8 cellular contexts compared by ENCODE assay signal in the genomic region with DNA sequence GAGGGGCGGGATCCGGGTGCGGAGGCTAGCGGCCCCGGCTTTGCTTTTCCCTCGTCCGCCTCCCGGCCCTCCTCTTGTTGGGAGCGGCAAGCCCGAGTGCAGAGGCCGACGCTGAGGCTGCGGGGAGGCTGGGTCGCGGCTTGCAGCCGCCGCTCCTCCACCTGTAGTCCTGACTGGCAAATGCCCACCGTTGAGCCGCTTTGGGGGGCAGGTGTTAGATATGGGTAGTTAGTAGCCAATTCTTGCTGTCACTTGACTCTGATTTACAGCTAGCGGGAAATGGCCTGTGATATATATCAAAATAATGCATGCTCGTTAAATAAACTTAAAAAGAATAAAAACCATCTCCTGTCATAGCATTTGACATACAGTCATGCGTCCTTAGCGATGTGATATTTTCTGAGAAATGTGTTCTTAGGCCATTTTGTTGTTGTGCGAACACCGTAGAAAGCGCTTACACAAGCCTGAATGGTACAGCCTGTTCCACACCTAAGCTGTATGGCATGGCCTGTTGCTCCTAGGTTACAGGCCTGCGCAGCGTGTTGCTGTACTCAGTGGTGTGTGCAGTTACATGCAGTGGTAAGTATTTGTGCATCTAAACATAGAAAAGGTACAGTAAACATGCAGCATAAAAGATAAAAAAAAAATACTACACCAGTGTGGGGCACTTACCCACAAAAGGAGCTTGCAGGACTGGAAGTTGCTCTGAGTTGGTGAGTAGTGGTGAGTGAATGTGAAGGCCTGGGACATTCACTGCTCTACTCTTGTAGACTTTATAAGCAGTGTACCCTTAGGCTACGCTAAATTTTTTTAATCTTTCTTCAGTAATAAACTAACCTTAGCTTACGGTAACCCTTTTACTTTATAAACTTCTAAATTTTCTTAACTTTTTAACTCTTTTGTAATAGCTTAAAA. TPM values are rescaled to one million over a fixed set of nuclear protein-coding genes. Genes with fewer than 3 reads are reported as not detected.
DNase-seq lines count a peak whose midpoint lies in the region; ATAC-seq and TF ChIP-seq lines count a peak whose summit lies in the region.

No MANE protein-coding gene starts in this region.

- POLR2A ChIA-PET in CD8-positive, alpha-beta T cell (lab: Charles Lee): interaction anchor here (0.6 to 2.7 kb wide), 12 partner anchors 11 to 1276 kb away, joined by 3 to 13 read pairs (median 4); a partner anchor contains a TSS

- H3K9ac ChIP-seq in liver (ENCODE audit: low read depth in 1 of 2, low read length in 2 of 2) (peak overlapping the region; percentile 96 to 97), subcutaneous abdominal adipose tissue (ENCODE audit: low read length in 5 of 5) (peak overlapping the region; percentile 94 to 98 (median 98))

- H3K36me3 ChIP-seq in CD8-positive, alpha-beta T cell (ENCODE audit: insufficient read depth, low read length): peaks cover 4% of the 10 kb centered on the region
- H3K36me3 ChIP-seq in H7 (replicated peaks; ENCODE audit: control insufficient read depth, insufficient read depth, low read length): 0 out of 2 replicates have a peak, but pooled peaks cover under 1% of the 10 kb centered on the region
- peaks cover 34% of the 10 kb centered on the region for H3K36me3 ChIP-seq in RWPE2 (ENCODE audit: low read depth)
- H3K36me3 ChIP-seq in liver (ENCODE audit: control insufficient read depth in 4 of 4, insufficient read depth in 3 of 4, low read depth in 1 of 4, low read length in 3 of 4): peaks cover 0 to 9% (median under 1%) of the 10 kb centered on the region in 4 donors
- H3K36me3 ChIP-seq in subcutaneous abdominal adipose tissue (ENCODE audit: control insufficient read depth in 5 of 5, insufficient read depth in 5 of 5, low read length in 5 of 5): peaks cover 2 to 4% (median 2%) of the 10 kb centered on the region in 5 donors

- peak overlapping the region; percentile 88 for H3K27ac ChIP-seq in CD8-positive, alpha-beta T cell (ENCODE audit: low read depth, low read length)
- peak overlapping the region; percentile 51 for H3K27ac ChIP-seq in RWPE2 (ENCODE audit: poor library complexity, severe bottlenecking)
- peak overlapping the region; percentile 69 for H3K27ac ChIP-seq in cingulate gyrus (ENCODE audit: low read depth, low read length)
- peak overlapping the region; percentile 96 to 98 for H3K27ac ChIP-seq in liver (ENCODE audit: low read depth in 1 of 2, low read length in 2 of 2)
- H3K27ac ChIP-seq in subcutaneous abdominal adipose tissue (ENCODE audit: low read depth, low read length): peak overlapping the region; percentile 94

- H3K9me3 Mint-ChIP-seq in CD8-positive, alpha-beta T cell: no peaks in the 10 kb centered on the region

- H3K4me1 ChIP-seq in CD8-positive, alpha-beta T cell (ENCODE audit: insufficient read depth, low read length): peaks cover 21% of the 10 kb centered on the region
- H3K4me1 ChIP-seq in RWPE2 (ENCODE audit: insufficient read depth, poor library complexity, severe bottlenecking): no peaks in the 10 kb centered on the region
- peaks cover 3 to 20% (median 7%) of the 10 kb centered on the region in 4 donors for H3K4me1 ChIP-seq in liver (ENCODE audit: control insufficient read depth in 4 of 4, insufficient read depth in 4 of 4, low read length in 3 of 4)
- H3K4me1 ChIP-seq in subcutaneous abdominal adipose tissue (ENCODE audit: control insufficient read depth in 5 of 5, insufficient read depth in 5 of 5, low read length in 5 of 5): peaks cover 0 to 43% (median 32%) of the 10 kb centered on the region in 5 donors

- no peaks in the 10 kb centered on the region for H3K27me3 Mint-ChIP-seq in CD8-positive, alpha-beta T cell (ENCODE audit: low read depth)

- no peak for TF ChIP-seq RAD21 in liver (IDR thresholded peaks at IDR 0.05)

- H3K27me3 ChIP-seq in CD8-positive, alpha-beta T cell (ENCODE audit: insufficient read depth, low read length): no peaks in the 10 kb centered on the region
- H3K27me3 ChIP-seq in H7 (ENCODE audit: control insufficient read depth, insufficient read depth, low read length) (no peaks in the 10 kb centered on the region), RWPE2 (ENCODE audit: insufficient read depth, poor library complexity, severe bottlenecking) (no peaks in the 10 kb centered on the region), liver (ENCODE audit: control insufficient read depth in 4 of 4, insufficient read depth in 4 of 4, low read length in 3 of 4) (no peaks in the 10 kb centered on the region), subcutaneous abdominal adipose tissue (ENCODE audit: control insufficient read depth in 5 of 5, insufficient read depth in 4 of 5, low read length in 5 of 5) (no peaks in the 10 kb centered on the region)

- intact Hi-C loops in CD8-positive, alpha-beta T cell (cut with DNase I, micrococcal nuclease): loop anchor here (1.0 to 5.0 kb wide), 14 partner anchors 35 to 1060 kb away; a partner anchor contains a TSS

- CTCF ChIA-PET in CD8-positive, alpha-beta T cell (lab: Charles Lee): interaction anchor here (0.8 to 6.4 kb wide), 7 partner anchors 11 to 394 kb away, joined by 3 to 69 read pairs (median 6); a partner anchor contains a TSS

- peak overlapping the region; percentile 82 for H3K4me3 ChIP-seq in CD8-positive, alpha-beta T cell (ENCODE audit: low read depth, low read length)
- H3K4me3 ChIP-seq in H7 (ENCODE audit: insufficient read depth, low read depth, low read length) (peak overlapping the region; percentile 91), RWPE2 (ENCODE audit: severe bottlenecking) (peak overlapping the region; percentile 99), liver (ENCODE audit: low read depth in 1 of 3, low read length in 3 of 3) (peak overlapping the region; percentile 83 to 86 (median 85)), subcutaneous abdominal adipose tissue (ENCODE audit: low read depth in 1 of 5, low read length in 5 of 5) (peak overlapping the region; percentile 88 to 96 (median 95))

- no peaks in the 10 kb centered on the region for H3K9me3 ChIP-seq in CD8-positive, alpha-beta T cell (ENCODE audit: low read length)
- no peaks in the 10 kb centered on the region for H3K9me3 ChIP-seq in RWPE2 (ENCODE audit: severe bottlenecking)
- H3K9me3 ChIP-seq in liver (ENCODE audit: control insufficient read depth in 4 of 4, low read length in 3 of 4): no peaks in the 10 kb centered on the region
- H3K9me3 ChIP-seq in subcutaneous abdominal adipose tissue (ENCODE audit: control insufficient read depth in 5 of 5, low read length in 5 of 5): no peaks in the 10 kb centered on the region

- H3K36me3 Mint-ChIP-seq in CD8-positive, alpha-beta T cell: peaks cover 16% of the 10 kb centered on the region

- peak in 4 of 7 experiments; percentile 5 to 50 (median 24) for DNase-seq in CD8-positive, alpha-beta T cell
- DNase-seq in H7: peak; percentile 82
- peak; percentile 58 for DNase-seq in RWPE2 (ENCODE audit: low spot score)
- no peak for DNase-seq in NOMO-1 (lab: John Stamatoyannopoulos, UW; ENCODE audit: unreplicated experiment in 2 of 2)

- peak; percentile 8 for ATAC-seq in CD8-positive, alpha-beta T cell
- ATAC-seq in RWPE2 (ENCODE audit: low read depth): peak; percentile 59
- no peak for ATAC-seq in GM18858 (IDR thresholded peaks at IDR 0.05; ENCODE audit: unreplicated experiment)

- no peak for TF ChIP-seq CTCF in CD8-positive, alpha-beta T cell (IDR thresholded peaks at IDR 0.05)
- no peak for TF ChIP-seq CTCF in RWPE2 (IDR thresholded peaks at IDR 0.05; ENCODE audit: poor library complexity, severe bottlenecking)
- no peak for TF ChIP-seq CTCF in liver (IDR thresholded peaks at IDR 0.05; ENCODE audit: low read depth, low read length, missing input control)

- H3K27ac Mint-ChIP-seq in CD8-positive, alpha-beta T cell: peak overlapping the region; percentile 87

- peak overlapping the region; percentile 89 for H3K4me3 Mint-ChIP-seq in CD8-positive, alpha-beta T cell

- WGBS in liver: 2% methylated on average over 30 of the region's 30 CpGs

- H3K4me1 Mint-ChIP-seq in CD8-positive, alpha-beta T cell (ENCODE audit: low read depth): peaks cover 35% of the 10 kb centered on the region

TF ChIP-seq in liver, 16 proteins besides CTCF, POLR2A, EP300 and RAD21 (continues in another document):
- TF ChIP-seq, protein P1, sequence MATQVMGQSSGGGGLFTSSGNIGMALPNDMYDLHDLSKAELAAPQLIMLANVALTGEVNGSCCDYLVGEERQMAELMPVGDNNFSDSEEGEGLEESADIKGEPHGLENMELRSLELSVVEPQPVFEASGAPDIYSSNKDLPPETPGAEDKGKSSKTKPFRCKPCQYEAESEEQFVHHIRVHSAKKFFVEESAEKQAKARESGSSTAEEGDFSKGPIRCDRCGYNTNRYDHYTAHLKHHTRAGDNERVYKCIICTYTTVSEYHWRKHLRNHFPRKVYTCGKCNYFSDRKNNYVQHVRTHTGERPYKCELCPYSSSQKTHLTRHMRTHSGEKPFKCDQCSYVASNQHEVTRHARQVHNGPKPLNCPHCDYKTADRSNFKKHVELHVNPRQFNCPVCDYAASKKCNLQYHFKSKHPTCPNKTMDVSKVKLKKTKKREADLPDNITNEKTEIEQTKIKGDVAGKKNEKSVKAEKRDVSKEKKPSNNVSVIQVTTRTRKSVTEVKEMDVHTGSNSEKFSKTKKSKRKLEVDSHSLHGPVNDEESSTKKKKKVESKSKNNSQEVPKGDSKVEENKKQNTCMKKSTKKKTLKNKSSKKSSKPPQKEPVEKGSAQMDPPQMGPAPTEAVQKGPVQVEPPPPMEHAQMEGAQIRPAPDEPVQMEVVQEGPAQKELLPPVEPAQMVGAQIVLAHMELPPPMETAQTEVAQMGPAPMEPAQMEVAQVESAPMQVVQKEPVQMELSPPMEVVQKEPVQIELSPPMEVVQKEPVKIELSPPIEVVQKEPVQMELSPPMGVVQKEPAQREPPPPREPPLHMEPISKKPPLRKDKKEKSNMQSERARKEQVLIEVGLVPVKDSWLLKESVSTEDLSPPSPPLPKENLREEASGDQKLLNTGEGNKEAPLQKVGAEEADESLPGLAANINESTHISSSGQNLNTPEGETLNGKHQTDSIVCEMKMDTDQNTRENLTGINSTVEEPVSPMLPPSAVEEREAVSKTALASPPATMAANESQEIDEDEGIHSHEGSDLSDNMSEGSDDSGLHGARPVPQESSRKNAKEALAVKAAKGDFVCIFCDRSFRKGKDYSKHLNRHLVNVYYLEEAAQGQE (IDR thresholded peaks at IDR 0.05): no peak
- no peak for TF ChIP-seq GABPA (IDR thresholded peaks at IDR 0.05 in 1 of 2, conservative IDR thresholded peaks at IDR 0.05 in 1 of 2)
- peak in 1 of 2 donors; percentile 22 for TF ChIP-seq RXRA (IDR thresholded peaks at IDR 0.05)
- TF ChIP-seq, protein P2, sequence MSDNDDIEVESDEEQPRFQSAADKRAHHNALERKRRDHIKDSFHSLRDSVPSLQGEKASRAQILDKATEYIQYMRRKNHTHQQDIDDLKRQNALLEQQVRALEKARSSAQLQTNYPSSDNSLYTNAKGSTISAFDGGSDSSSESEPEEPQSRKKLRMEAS (IDR thresholded peaks at IDR 0.05): peak; percentile 21
- no peak for TF ChIP-seq HNF4G (IDR thresholded peaks at IDR 0.05)
- no peak for TF ChIP-seq EGR1 (IDR thresholded peaks at IDR 0.05; ENCODE audit: low read depth in 2 of 2)
- TF ChIP-seq JUND (IDR thresholded peaks at IDR 0.05): no peak
- no peak for TF ChIP-seq NR2F2 (IDR thresholded peaks at IDR 0.05)
- no peak for TF ChIP-seq SP1 (IDR thresholded peaks at IDR 0.05)

RNA-seq across cellular contexts. Expression of a gene that starts 0.9 kb away (rescaled TPM):
- total RNA-seq in CD8-positive, alpha-beta T cell: 10 to 100 TPM; 59.7 to 62.6 TPM
- 10.6 and 14.3 TPM in 2 replicates for total RNA-seq in H7 (2014; rRNA removed; shearing (Covaris generic))
- 10 to 100 TPM; 24.7 to 41.9 TPM for total RNA-seq in liver
- 10 to 100 TPM in 1 of 2 donors, 1 to 10 TPM in 1; 9.5 to 11.2 TPM for polyA plus RNA-seq in liver

Comparison
In these comparisons a context has a peak if more than half of its experiments do, and no peak if none do; other contexts are left out.
1. DNase-seq: peak in CD8-positive, alpha-beta T cell (4 of 7), H7 (single experiment) and RWPE2 (single experiment); none in NOMO-1 (0 of 2).
2. Peak in every context shown above with its lines, with median percentiles within 50 percentile points of each other: H3K27ac ChIP-seq and H3K4me3 ChIP-seq.